In the genomic region with DNA sequence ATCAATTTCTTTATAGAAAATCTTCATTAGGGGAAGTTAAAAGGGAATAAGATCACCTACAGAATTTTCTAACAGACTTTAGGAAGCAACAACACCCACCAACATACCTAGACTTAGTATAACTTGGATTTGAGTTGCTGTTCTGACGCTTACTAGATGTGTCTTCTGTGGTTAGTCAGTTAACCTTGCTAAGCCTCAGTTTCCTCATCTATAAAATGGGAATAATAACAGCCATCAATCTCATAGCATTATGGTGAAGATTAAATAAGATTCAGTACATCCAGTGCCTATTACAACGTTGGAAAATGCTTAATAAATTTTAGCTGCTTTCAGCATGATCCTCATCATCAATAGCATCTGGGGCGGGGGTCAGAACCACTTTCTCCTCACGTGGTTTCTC, we compare ENCODE assay signal across 20 cellular contexts.
A peak's percentile ranks its signal among the peaks of the same experiment; 100 is the strongest.
DNase-seq lines count a peak whose midpoint lies in the region; ATAC-seq and TF ChIP-seq lines count a peak whose summit lies in the region.
"Had no signal": no experiment of that assay in that cellular context is flagged by ENCODE, and none has a peak within 500 bp of the region (broad histone marks: within the 10 kb centered on the region; RNA-seq: fewer than 3 reads in every experiment).

No MANE protein-coding gene starts in this region.

- H3K4me1 Mint-ChIP-seq in activated CD8-positive, alpha-beta T cell treated with anti-CD3 and anti-CD28 coated beads for 36 hours (ENCODE audit: low read depth): no peaks in the 10 kb centered on the region
- no peaks in the 10 kb centered on the region for H3K4me1 Mint-ChIP-seq in activated T-helper 17 cell treated with anti-CD3 and anti-CD28 coated beads, Interleukin-2, amount 50 U/mL, for 72 hours

- no peak for TF ChIP-seq CTCF in ascending aorta (IDR thresholded peaks at IDR 0.05)
- TF ChIP-seq CTCF in esophagus squamous epithelium (IDR thresholded peaks at IDR 0.05): no peak
- no peak for TF ChIP-seq CTCF in transverse colon (IDR thresholded peaks at IDR 0.05)
- TF ChIP-seq CTCF in activated CD8-positive, alpha-beta T cell treated with anti-CD3 and anti-CD28 coated beads for 36 hours (IDR thresholded peaks at IDR 0.05): no peak

- no peak overlapping the region for H3K27ac Mint-ChIP-seq in activated CD8-positive, alpha-beta T cell treated with anti-CD3 and anti-CD28 coated beads for 36 hours
- H3K27ac Mint-ChIP-seq in activated T-helper 17 cell treated with anti-CD3 and anti-CD28 coated beads, Interleukin-2, amount 50 U/mL, for 72 hours: no peak overlapping the region

- no peak for TF ChIP-seq EP300 in transverse colon (IDR thresholded peaks at IDR 0.05; ENCODE audit: low read depth)

- POLR2A ChIA-PET in activated CD8-positive, alpha-beta T cell treated with anti-CD3 and anti-CD28 coated beads for 36 hours (lab: Charles Lee): no interaction called here

- H3K4me3 Mint-ChIP-seq in activated CD8-positive, alpha-beta T cell treated with anti-CD3 and anti-CD28 coated beads for 36 hours: no peak overlapping the region
- H3K4me3 Mint-ChIP-seq in activated T-helper 17 cell treated with anti-CD3 and anti-CD28 coated beads, Interleukin-2, amount 50 U/mL, for 72 hours: no peak overlapping the region

- intact Hi-C loops in ascending aorta (cut with DNase I): no loop called here
- intact Hi-C loops in esophagus squamous epithelium (cut with DNase I): no loop called here
- intact Hi-C loops in transverse colon (cut with DNase I; ENCODE audit: low total_unique reads): no loop called here
- intact Hi-C loops in activated CD8-positive, alpha-beta T cell treated with anti-CD3 and anti-CD28 coated beads for 36 hours (cut with micrococcal nuclease): no loop called here

- no peaks in the 10 kb centered on the region for H3K36me3 Mint-ChIP-seq in activated CD8-positive, alpha-beta T cell treated with anti-CD3 and anti-CD28 coated beads for 36 hours (ENCODE audit: low read depth)
- H3K36me3 Mint-ChIP-seq in activated T-helper 17 cell treated with anti-CD3 and anti-CD28 coated beads, Interleukin-2, amount 50 U/mL, for 72 hours (ENCODE audit: low read depth): no peaks in the 10 kb centered on the region

- no peaks in the 10 kb centered on the region for H3K9me3 Mint-ChIP-seq in activated CD8-positive, alpha-beta T cell treated with anti-CD3 and anti-CD28 coated beads for 36 hours
- H3K9me3 Mint-ChIP-seq in activated T-helper 17 cell treated with anti-CD3 and anti-CD28 coated beads, Interleukin-2, amount 50 U/mL, for 72 hours: no peaks in the 10 kb centered on the region

- DNase-seq in ascending aorta (ENCODE audit: low spot score in 2 of 2) (no peak), esophagus squamous epithelium (lab: John Stamatoyannopoulos, UW) (no peak), transverse colon (no peak), epidermal melanocyte (ENCODE audit: insufficient read length, low spot score) (no peak)
- DNase-seq in activated CD8-positive, alpha-beta T cell treated with anti-CD3 and anti-CD28 coated beads for 36 hours: no peak
- DNase-seq: DMS153; DND-41; KG1; MG63; NCI-H1105 treated with DMSO at 0.1 percent for 48 hours; NCI-H146; NCI-H1930; NCI-H2107; NCI-H524; NCI-H82; NK-92 treated with Interleukin-12 subunit alpha and Interleukin-12 subunit beta, amount 100 ng/mL, for 24 hours; PC-3; SJCRH30 had no signal

- H3K4me1 ChIP-seq in ascending aorta (peaks cover 20 to 81% of the 10 kb centered on the region in 2 donors), esophagus squamous epithelium (peaks cover 0 to 38% (median 15%) of the 10 kb centered on the region in 3 donors), rectal smooth muscle tissue (ENCODE audit: control insufficient read depth, insufficient read depth, low read length) (peaks cover 68% of the 10 kb centered on the region), transverse colon (peaks cover 5 to 42% (median 11%) of the 10 kb centered on the region in 4 donors)

- 66 to 72% methylated on average over 4 of the region's 4 CpGs for WGBS in esophagus squamous epithelium, 2 donors
- 74 to 86% methylated on average over 1 to 4 of the region's 4 CpGs for WGBS in transverse colon (ENCODE audit: low coverage in 1 of 2), 2 donors

- H3K9me3 ChIP-seq in ascending aorta (no peaks in the 10 kb centered on the region), esophagus squamous epithelium (no peaks in the 10 kb centered on the region), transverse colon (no peaks in the 10 kb centered on the region)
- H3K9me3 ChIP-seq: MG63, SJCRH30 had no signal

- peaks cover 31 to 44% of the 10 kb centered on the region in 2 donors for H3K36me3 ChIP-seq in ascending aorta
- no peaks in the 10 kb centered on the region for H3K36me3 ChIP-seq in esophagus squamous epithelium
- no peaks in the 10 kb centered on the region for H3K36me3 ChIP-seq in rectal smooth muscle tissue (ENCODE audit: control insufficient read depth, insufficient read depth, low read length)
- H3K36me3 ChIP-seq in transverse colon: no peaks in the 10 kb centered on the region
- H3K36me3 ChIP-seq: MG63, SJCRH30 had no signal

- TF ChIP-seq POLR2A in esophagus squamous epithelium (IDR thresholded peaks at IDR 0.05) (no peak), transverse colon (IDR thresholded peaks at IDR 0.05) (no peak)

- peak overlapping the region in 1 of 2 donors; percentile 4 for H3K4me3 ChIP-seq in ascending aorta
- H3K4me3 ChIP-seq in esophagus squamous epithelium: no peak overlapping the region
- H3K4me3 ChIP-seq in rectal smooth muscle tissue (ENCODE audit: low read length): no peak overlapping the region
- H3K4me3 ChIP-seq in transverse colon: no peak overlapping the region
- H3K4me3 ChIP-seq: MG63, SJCRH30 had no signal

- CTCF ChIA-PET in activated CD8-positive, alpha-beta T cell treated with anti-CD3 and anti-CD28 coated beads for 36 hours (lab: Charles Lee): interaction anchor here (1.1 kb wide), 2 partner anchors 9 to 80 kb away, joined by 3 to 6 read pairs; no protein-coding TSS in a partner anchor

- H3K27me3 ChIP-seq in ascending aorta (no peaks in the 10 kb centered on the region), esophagus squamous epithelium (no peaks in the 10 kb centered on the region), rectal smooth muscle tissue (ENCODE audit: control insufficient read depth, insufficient read depth, low read length) (no peaks in the 10 kb centered on the region), transverse colon (no peaks in the 10 kb centered on the region)
- H3K27me3 ChIP-seq: SJCRH30 had no signal

- ATAC-seq in activated CD8-positive, alpha-beta T cell treated with anti-CD3 and anti-CD28 coated beads for 36 hours: no peak
- ATAC-seq in activated T-helper 17 cell treated with anti-CD3 and anti-CD28 coated beads, Interleukin-2, amount 50 U/mL, for 72 hours (replicated peaks): no peak
- ATAC-seq: PC-3 had no signal

- no peak overlapping the region for H3K9ac ChIP-seq in rectal smooth muscle tissue (ENCODE audit: low read length)

- H3K27me3 Mint-ChIP-seq in activated CD8-positive, alpha-beta T cell treated with anti-CD3 and anti-CD28 coated beads for 36 hours: peaks cover 4% of the 10 kb centered on the region
- peaks cover 25% of the 10 kb centered on the region for H3K27me3 Mint-ChIP-seq in activated T-helper 17 cell treated with anti-CD3 and anti-CD28 coated beads, Interleukin-2, amount 50 U/mL, for 72 hours

- H3K27ac ChIP-seq in ascending aorta (peak overlapping the region; percentile 93 to 96), esophagus squamous epithelium (peak overlapping the region in 3 of 4 donors; percentile 59 to 87 (median 67)), rectal smooth muscle tissue (ENCODE audit: low read depth, low read length) (peak overlapping the region; percentile 73), transverse colon (peak overlapping the region; percentile 2 to 89 (median 88))
- H3K27ac ChIP-seq: SJCRH30 had no signal

- in situ Hi-C loops in transverse colon (cut with MboI; ENCODE audit: low pct_ligation_motif_present in 1 of 4, low pct_unique_long_range_greater_than_20kb in 1 of 4, low sequenced_read_pairs in 3 of 4): no loop called here
